Comparison of ENCODE assay signal across 20 cellular contexts in genomic region chr13:54799621-54800226, GRCh38.
"Had no signal": no experiment of that assay in that cellular context is flagged by ENCODE, and none has a peak within 500 bp of the region (broad histone marks: within the 10 kb centered on the region; RNA-seq: fewer than 3 reads in every experiment).

No MANE protein-coding gene starts in this region.

- H3K4me3 Mint-ChIP-seq: IgD-negative memory B cell had no signal

- H3K36me3 Mint-ChIP-seq: IgD-negative memory B cell had no signal

- H3K4me1 Mint-ChIP-seq: IgD-negative memory B cell had no signal

- ATAC-seq: K562, SK-N-SH treated with all-trans-retinoic acid at 6 μM for 48 hours had no signal

- H3K27ac ChIP-seq: KMS-11 had no signal

- H3K4me3 ChIP-seq: K562 had no signal

- H3K27me3 Mint-ChIP-seq: IgD-negative memory B cell had no signal

- H3K4me2 ChIP-seq: KMS-11 had no signal

- H3K27ac Mint-ChIP-seq: IgD-negative memory B cell had no signal

- DNase-seq: Kasumi-1, MM.1S, NCI-H1092 treated with DMSO at 0.1 percent for 48 hours, NCI-H1436, NCI-H1694 treated with DMSO at 0.1 percent for 48 hours, NCI-H1930, NCI-H2081, NCI-H2171, NCI-H226, NCI-H446, NCI-H510A, NCI-H524 treated with DMSO at 0.1 percent for 48 hours, NCI-H69, NCI-H774, RPMI8226, SHP77 had no signal
